In genomic region chr17:2040942-2041560, GRCh38 we compare ENCODE assay signal across 8 cellular contexts. TPM values are rescaled to one million over a fixed set of nuclear protein-coding genes. Genes with fewer than 3 reads are reported as not detected.
A peak's percentile ranks its signal among the peaks of the same experiment; 100 is the strongest.
DNase-seq lines count a peak whose midpoint lies in the region; ATAC-seq and TF ChIP-seq lines count a peak whose summit lies in the region.

No MANE protein-coding gene starts in this region.

- in situ Hi-C loops in astrocyte of the cerebellum (cut with HindIII; ENCODE audit: low sequenced_read_pairs), result no loop called here

- no peak for TF ChIP-seq POLR2A in uterus (IDR thresholded peaks at IDR 0.05)

- peaks cover 0 to 9% of the 10 kb centered on the region in 2 donors for H3K4me1 ChIP-seq in uterus

- H3K36me3 Mint-ChIP-seq in activated naive CD4-positive, alpha-beta T cell treated with anti-CD3 and anti-CD28 coated beads for 36 hours (ENCODE audit: low read depth), result peaks cover 23% of the 10 kb centered on the region
- peaks cover 23% of the 10 kb centered on the region for H3K36me3 Mint-ChIP-seq in memory B cell

- H3K27ac ChIP-seq in uterus, result peak overlapping the region; percentile 85 to 86

- H3K36me3 ChIP-seq in uterus, result no peaks in the 10 kb centered on the region

- peak overlapping the region; percentile 29 for H3K4me3 Mint-ChIP-seq in activated naive CD4-positive, alpha-beta T cell treated with anti-CD3 and anti-CD28 coated beads for 36 hours
- peak overlapping the region; percentile 98 for H3K4me3 Mint-ChIP-seq in memory B cell

- TF ChIP-seq CTCF in astrocyte of the cerebellum (IDR thresholded peaks at IDR 0.05; ENCODE audit: low read depth, low read length, missing control alignments) (no peak), uterus (IDR thresholded peaks at IDR 0.05) (no peak)

- intact Hi-C loops in activated naive CD4-positive, alpha-beta T cell treated with anti-CD3 and anti-CD28 coated beads for 36 hours (cut with micrococcal nuclease), result loop anchor here (1.0 to 5.0 kb wide), 3 partner anchors 11 to 374 kb away; partner anchors contain the start of gene DPH1
- intact Hi-C loops in uterus (cut with DNase I; ENCODE audit: low total_unique reads), result no loop called here

- no peaks in the 10 kb centered on the region for H3K9me3 ChIP-seq in uterus

- no peaks in the 10 kb centered on the region for H3K27me3 Mint-ChIP-seq in activated naive CD4-positive, alpha-beta T cell treated with anti-CD3 and anti-CD28 coated beads for 36 hours (ENCODE audit: low read depth)
- no peaks in the 10 kb centered on the region for H3K27me3 Mint-ChIP-seq in memory B cell

- CTCF ChIA-PET in activated naive CD4-positive, alpha-beta T cell treated with anti-CD3 and anti-CD28 coated beads for 36 hours (lab: Charles Lee), result interaction anchor here (2.1 kb wide), 1 partner anchor 16 kb away, joined by 5 read pairs; no protein-coding TSS in a partner anchor

- H3K4me3 ChIP-seq in astrocyte of the cerebellum (ENCODE audit: low read depth, low read length) (peak overlapping the region; percentile 57), uterus (peak overlapping the region; percentile 47 to 60)

- no peaks in the 10 kb centered on the region for H3K27me3 ChIP-seq in uterus

- no peaks in the 10 kb centered on the region for H3K9me3 Mint-ChIP-seq in activated naive CD4-positive, alpha-beta T cell treated with anti-CD3 and anti-CD28 coated beads for 36 hours
- no peaks in the 10 kb centered on the region for H3K9me3 Mint-ChIP-seq in memory B cell

- H3K4me1 Mint-ChIP-seq in activated naive CD4-positive, alpha-beta T cell treated with anti-CD3 and anti-CD28 coated beads for 36 hours (ENCODE audit: low read depth), result peaks cover 27% of the 10 kb centered on the region
- peaks cover 15% of the 10 kb centered on the region for H3K4me1 Mint-ChIP-seq in memory B cell

- no peak for ATAC-seq in memory B cell (ENCODE audit: low read depth)
- no peak for ATAC-seq in GM18861 (IDR thresholded peaks at IDR 0.05; ENCODE audit: unreplicated experiment)

- no peak for DNase-seq in activated naive CD4-positive, alpha-beta T cell treated with anti-CD3 and anti-CD28 coated beads for 36 hours
- DNase-seq in activated naive CD4-positive, alpha-beta T cell (lab: John Stamatoyannopoulos, UW), result no peak
- no peak for DNase-seq in astrocyte of the cerebellum (ENCODE audit: low read depth)
- no peak for DNase-seq in memory B cell (ENCODE audit: low spot score in 2 of 2)
- no peak for DNase-seq in uterus
- no peak for DNase-seq in midbrain (lab: John Stamatoyannopoulos, UW)
- no peak for DNase-seq in RKO (ENCODE audit: low spot score)

- H3K27ac Mint-ChIP-seq in activated naive CD4-positive, alpha-beta T cell treated with anti-CD3 and anti-CD28 coated beads for 36 hours, result no peak overlapping the region
- H3K27ac Mint-ChIP-seq in memory B cell, result no peak overlapping the region

RNA-seq across cellular contexts. Expression of gene OVCA2, which starts 0.8 kb away (rescaled TPM):
- 10 to 100 TPM; 22.7 to 24.7 TPM for total RNA-seq in activated naive CD4-positive, alpha-beta T cell treated with anti-CD3 and anti-CD28 coated beads for 36 hours
- 10 to 100 TPM in 3 of 4 donors, 1 to 10 TPM in 1; 7.9 to 27.4 (median 19.8) TPM for total RNA-seq in uterus

RNA-seq across cellular contexts. Expression of gene DPH1, which starts 11.1 kb away (rescaled TPM):
- total RNA-seq in activated naive CD4-positive, alpha-beta T cell treated with anti-CD3 and anti-CD28 coated beads for 36 hours, result 10 to 100 TPM; 31.1 to 34.1 TPM
- 100 to 1,000 TPM in 1 of 4 donors, 10 to 100 TPM in 3; 26.8 to 121 (median 49.1) TPM for total RNA-seq in uterus

RNA-seq across cellular contexts. Expression of gene HIC1, which starts 13.9 kb away (rescaled TPM):
- 10 to 100 TPM; 14.8 TPM for total RNA-seq in activated naive CD4-positive, alpha-beta T cell treated with anti-CD3 and anti-CD28 coated beads for 36 hours
- 10 to 100 TPM; 21.8 to 86.9 (median 54.2) TPM for total RNA-seq in uterus

RNA-seq across cellular contexts. Expression of gene RTN4RL1, which starts 15.9 kb away (rescaled TPM):
- total RNA-seq in activated naive CD4-positive, alpha-beta T cell treated with anti-CD3 and anti-CD28 coated beads for 36 hours, result under 1 TPM; 0.14 to 0.30 TPM
- 1 to 10 TPM in 3 of 4 donors, not detected in 1; 1.4 to 4.9 (median 1.9) TPM for total RNA-seq in uterus
